8 cellular contexts compared by ENCODE assay signal in genomic region chr4:99893991-99894981, GRCh38.
DNase-seq lines count a peak whose midpoint lies in the region; ATAC-seq lines count a peak whose summit lies in the region.

A gene with protein sequence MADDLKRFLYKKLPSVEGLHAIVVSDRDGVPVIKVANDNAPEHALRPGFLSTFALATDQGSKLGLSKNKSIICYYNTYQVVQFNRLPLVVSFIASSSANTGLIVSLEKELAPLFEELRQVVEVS (minus strand): TSS chr4:99894427. CDS start chr4:99893963, 464 bp downstream.

- peak within 1 kb of the TSS; percentile 72 for H3K27ac ChIP-seq in caudate nucleus (ENCODE audit: low read depth, low read length)

- ATAC-seq in GM19025 (IDR thresholded peaks at IDR 0.05; ENCODE audit: low read depth, unreplicated experiment): peak; percentile 100
- ATAC-seq in HG03280 (IDR thresholded peaks at IDR 0.05; ENCODE audit: unreplicated experiment): peak; percentile 100

- DNase-seq in AG08396 (ENCODE audit: low spot score) (peak; percentile 96), NCI-H345 treated with DMSO at 0.1 percent for 48 hours (lab: John Stamatoyannopoulos, UW; ENCODE audit: unreplicated experiment) (peak; percentile 63), caudate nucleus (lab: John Stamatoyannopoulos, UW) (peak in 60 of 61 donors; percentile 33 to 94 (median 84)), inferior parietal cortex (ENCODE audit: extremely low spot score) (peak; percentile 93), smooth muscle cell of the brain vasculature (ENCODE audit: low read depth, low spot score) (peak; percentile 64)
- peak; percentile 75 to 82 (median 80) for DNase-seq in activated CD4-positive, CD25-positive, alpha-beta regulatory T cell (lab: John Stamatoyannopoulos, UW)

Comparison
In these comparisons a context has a peak if more than half of its experiments do, and no peak if none do; other contexts are left out.
1. Peak in every context shown above with its lines: DNase-seq, ATAC-seq and H3K27ac ChIP-seq.